9 cellular contexts compared by ENCODE assay signal in the genomic region with DNA sequence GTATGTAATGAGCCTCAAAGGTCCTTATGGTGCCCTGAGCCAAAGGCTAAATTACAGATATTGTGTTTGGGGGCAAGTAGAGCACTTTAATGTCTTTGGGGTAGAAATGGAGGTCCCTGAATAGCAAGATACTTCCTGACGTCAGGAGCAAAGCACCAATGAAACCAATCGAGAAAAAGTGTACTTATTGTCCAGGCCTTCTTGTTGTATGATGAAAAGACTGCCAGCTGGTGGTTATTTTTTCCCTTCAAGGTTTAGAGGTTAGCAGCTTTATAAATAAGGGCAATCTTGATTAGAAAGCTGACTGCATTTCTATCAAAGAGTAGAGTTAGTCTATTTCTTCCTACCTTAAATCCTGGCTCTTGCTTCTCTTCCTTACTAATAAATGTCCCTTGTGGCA.
DNase-seq lines count a peak whose midpoint lies in the region; ATAC-seq and TF ChIP-seq lines count a peak whose summit lies in the region.
"Had no signal": no experiment of that assay in that cellular context is flagged by ENCODE, and none has a peak within 500 bp of the region (broad histone marks: within the 10 kb centered on the region; RNA-seq: fewer than 3 reads in every experiment).

No MANE protein-coding gene starts in this region.

- H2BK20ac ChIP-seq in IMR-90 (ENCODE audit: low read depth, low read length): no peak overlapping the region

- dilution Hi-C loops in IMR-90 (cut with HindIII; ENCODE audit: low sequenced_read_pairs, unreplicated experiment): no loop called here

- TF ChIP-seq POLR2A in IMR-90 (IDR thresholded peaks at IDR 0.05; ENCODE audit: low read depth, low read length): no peak

- peak overlapping the region; percentile 6 for H3K27ac Mint-ChIP-seq in osteocyte (ENCODE audit: unreplicated experiment)

- in situ Hi-C loops in IMR-90 (cut with MboI; ENCODE audit: low sequenced_read_pairs): no loop called here
- in situ Hi-C loops in brain microvascular endothelial cell (cut with HindIII; ENCODE audit: low pct_ligation_motif_present, low sequenced_read_pairs): no loop called here

- H3K18ac ChIP-seq in IMR-90 (ENCODE audit: low read depth, low read length): no peak overlapping the region

- POLR2A ChIA-PET in IMR-90 (lab: Charles Lee; ENCODE audit: unreplicated experiment): no interaction called here

- no peak overlapping the region for H2AK5ac ChIP-seq in IMR-90 (ENCODE audit: low read depth, low read length)

- H3K27me3 Mint-ChIP-seq in osteocyte (ENCODE audit: unreplicated experiment): peaks cover 24% of the 10 kb centered on the region

- H3K4me3 ChIP-seq in GM06990 (replicated peaks; ENCODE audit: low read depth, low read length): peak overlapping the region; percentile 28
- peak overlapping the region; percentile 76; the same call in 1 of the 2 replicates for H3K4me3 ChIP-seq in IMR-90 (ENCODE audit: insufficient read depth, low read depth, low read length)
- peak overlapping the region; percentile 44 for H3K4me3 ChIP-seq in brain microvascular endothelial cell (ENCODE audit: low read depth, low read length)

- no peak overlapping the region for H3K56ac ChIP-seq in IMR-90 (ENCODE audit: extremely low read depth, insufficient read depth, low read length)

- H3K4ac ChIP-seq in IMR-90 (ENCODE audit: low read depth, low read length): no peak overlapping the region

- no peaks in the 10 kb centered on the region for H3K27me3 ChIP-seq in GM06990 (replicated peaks; ENCODE audit: control insufficient read depth, insufficient read depth, low read length)
- no peaks in the 10 kb centered on the region for H3K27me3 ChIP-seq in IMR-90 (ENCODE audit: control insufficient read depth, insufficient read depth, low read length)
- no peaks in the 10 kb centered on the region for H3K27me3 ChIP-seq in brain microvascular endothelial cell (replicated peaks)

- H4K91ac ChIP-seq in IMR-90 (ENCODE audit: insufficient read depth, low read depth, low read length): no peak overlapping the region

- no peak overlapping the region for H2AFZ ChIP-seq in IMR-90 (replicated peaks; ENCODE audit: low read length, poor library complexity)

- no peaks in the 10 kb centered on the region for H3K9me1 ChIP-seq in IMR-90 (ENCODE audit: insufficient read depth, low read length)

- peak overlapping the region; percentile 87 for H3K4me2 ChIP-seq in IMR-90 (ENCODE audit: low read depth, low read length)

- H3K36me3 ChIP-seq in GM06990 (ENCODE audit: control insufficient read depth, insufficient read depth, low read length) (no peaks in the 10 kb centered on the region), IMR-90 (ENCODE audit: control insufficient read depth, insufficient read depth, low read length) (no peaks in the 10 kb centered on the region), brain microvascular endothelial cell (replicated peaks) (no peaks in the 10 kb centered on the region)

- no peak overlapping the region; the same call in 1 of the 2 replicates for H3K9ac ChIP-seq in IMR-90 (ENCODE audit: low read depth, low read length)

- no peak overlapping the region for H2BK15ac ChIP-seq in IMR-90 (ENCODE audit: low read depth, low read length)

- TF ChIP-seq RAD21 in IMR-90 (IDR thresholded peaks at IDR 0.05; ENCODE audit: low read length): no peak

- H4K20me1 ChIP-seq in IMR-90 (ENCODE audit: insufficient read depth, low read length): no peaks in the 10 kb centered on the region

- no peaks in the 10 kb centered on the region for H3K9me3 Mint-ChIP-seq in osteocyte (ENCODE audit: unreplicated experiment)

- H3K14ac ChIP-seq in IMR-90 (replicated peaks; ENCODE audit: low read depth, low read length): no peak overlapping the region

- WGBS in IMR-90 (ENCODE audit: extremely low coverage in 2 of 2, insufficient read length in 1 of 2), 2 experiments: no CpG with 5 or more reads among the region's 2 CpGs

- H3K23ac ChIP-seq in IMR-90 (ENCODE audit: low read depth, low read length): no peak overlapping the region

- H3K36me3 Mint-ChIP-seq in osteocyte (ENCODE audit: unreplicated experiment): no peaks in the 10 kb centered on the region

- CTCF ChIA-PET in IMR-90 (lab: Yijun Ruan, JAX): no interaction called here

- H2AK9ac ChIP-seq in IMR-90 (replicated peaks; ENCODE audit: low read depth, low read length, poor library complexity): no peak overlapping the region

- DNase-seq in GM06990 (ENCODE audit: extremely low read depth, insufficient read length) (no peak), IMR-90 (no peak), brain microvascular endothelial cell (peak; percentile 1), osteocyte (ENCODE audit: extremely low spot score, unreplicated experiment) (no peak), NCI-H526 treated with DMSO at 0.1 percent for 48 hours (lab: John Stamatoyannopoulos, UW) (no peak)
- no peak for DNase-seq in stimulated activated CD4-positive, alpha-beta T cell treated with anti-CD3 and anti-CD28 coated beads, Interleukin-4, amount 100 ng/mL, for 24 hours

- H3K4me3 Mint-ChIP-seq in osteocyte (ENCODE audit: unreplicated experiment): peak overlapping the region; percentile 78

- H2BK120ac ChIP-seq in IMR-90 (ENCODE audit: low read depth, low read length): no peak overlapping the region

- BruUV-seq in IMR-90 (replicated peaks; lab: Mats Ljungman, UMichigan): no TSS peak

- no peak overlapping the region for H2BK5ac ChIP-seq in IMR-90 (ENCODE audit: low read depth, low read length, poor library complexity, severe bottlenecking)

- no peaks in the 10 kb centered on the region for H3K9me3 ChIP-seq in IMR-90 (ENCODE audit: control insufficient read depth, insufficient read depth, low read length)

- H3K79me1 ChIP-seq in IMR-90 (ENCODE audit: low read depth in 1 of 2, low read length in 2 of 2): no peaks in the 10 kb centered on the region

- no peak overlapping the region for H3K27ac ChIP-seq in IMR-90 (ENCODE audit: insufficient read depth, low read length)
- H3K27ac ChIP-seq in brain microvascular endothelial cell: peak overlapping the region; percentile 11

- H3K4me1 ChIP-seq in IMR-90 (ENCODE audit: control insufficient read depth, insufficient read depth, low read length): no peaks in the 10 kb centered on the region

- ATAC-seq in IMR-90 (ENCODE audit: low read depth): no peak
- ATAC-seq in HG02884 (IDR thresholded peaks at IDR 0.05; ENCODE audit: unreplicated experiment): no peak
- ATAC-seq in GM21423 (IDR thresholded peaks at IDR 0.05; ENCODE audit: unreplicated experiment): no peak
- ATAC-seq: activated CD4-positive, CD25-positive, alpha-beta regulatory T cell treated with anti-CD3 and anti-CD28 coated beads, Interleukin-2, amount 50 U/mL, for 24 hours had no signal

- H3K4me1 Mint-ChIP-seq in osteocyte (ENCODE audit: unreplicated experiment): peaks cover 10% of the 10 kb centered on the region

- no peak overlapping the region for H4K8ac ChIP-seq in IMR-90 (ENCODE audit: low read depth in 2 of 2, low read length in 2 of 2)

- no peak for TF ChIP-seq CTCF in GM06990 (IDR thresholded peaks at IDR 0.05; ENCODE audit: insufficient read depth, low read length, poor library complexity, severe bottlenecking)
- TF ChIP-seq CTCF in IMR-90 (conservative IDR thresholded peaks at IDR 0.05; ENCODE audit: low read depth, low read length): no peak
- TF ChIP-seq CTCF in brain microvascular endothelial cell (IDR thresholded peaks at IDR 0.05; ENCODE audit: low read depth, low read length, missing control alignments): no peak
- no peak for TF ChIP-seq CTCF in osteocyte (IDR thresholded peaks at IDR 0.05)

- intact Hi-C loops in IMR-90 (cut with micrococcal nuclease): no loop called here

- no peak overlapping the region for H4K5ac ChIP-seq in IMR-90 (ENCODE audit: low read depth, low read length)

TF ChIP-seq in IMR-90, 13 proteins besides CTCF, POLR2A, EP300 and RAD21:
- TF ChIP-seq MAZ (IDR thresholded peaks at IDR 0.05; ENCODE audit: borderline replicate concordance, low read depth, low read length): no peak
- TF ChIP-seq CHD1 (IDR thresholded peaks at IDR 0.05; ENCODE audit: low read depth, low read length): no peak
- TF ChIP-seq SMC3 (IDR thresholded peaks at IDR 0.05; ENCODE audit: low read depth, low read length): no peak
- no peak for TF ChIP-seq FOS (IDR thresholded peaks at IDR 0.05; ENCODE audit: low read depth, low read length)
- TF ChIP-seq, protein P1, sequence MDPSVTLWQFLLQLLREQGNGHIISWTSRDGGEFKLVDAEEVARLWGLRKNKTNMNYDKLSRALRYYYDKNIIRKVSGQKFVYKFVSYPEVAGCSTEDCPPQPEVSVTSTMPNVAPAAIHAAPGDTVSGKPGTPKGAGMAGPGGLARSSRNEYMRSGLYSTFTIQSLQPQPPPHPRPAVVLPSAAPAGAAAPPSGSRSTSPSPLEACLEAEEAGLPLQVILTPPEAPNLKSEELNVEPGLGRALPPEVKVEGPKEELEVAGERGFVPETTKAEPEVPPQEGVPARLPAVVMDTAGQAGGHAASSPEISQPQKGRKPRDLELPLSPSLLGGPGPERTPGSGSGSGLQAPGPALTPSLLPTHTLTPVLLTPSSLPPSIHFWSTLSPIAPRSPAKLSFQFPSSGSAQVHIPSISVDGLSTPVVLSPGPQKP (IDR thresholded peaks at IDR 0.05; ENCODE audit: borderline replicate concordance, low read depth, low read length): no peak
- TF ChIP-seq RCOR1 (IDR thresholded peaks at IDR 0.05; ENCODE audit: insufficient replicate concordance, low read length): no peak
- no peak for TF ChIP-seq RFX5 (IDR thresholded peaks at IDR 0.05; ENCODE audit: low read depth, low read length)
